ENCODE assay signal across 8 cellular contexts in genomic region chr5:139637438-139638089, GRCh38. TPM values are rescaled to one million over a fixed set of nuclear protein-coding genes. Genes with fewer than 3 reads are reported as not detected.
DNase-seq lines count a peak whose midpoint lies in the region; ATAC-seq and TF ChIP-seq lines count a peak whose summit lies in the region.
"Had no signal": no experiment of that assay in that cellular context is flagged by ENCODE, and none has a peak within 500 bp of the region (broad histone marks: within the 10 kb centered on the region; RNA-seq: fewer than 3 reads in every experiment).

No MANE protein-coding gene starts in this region.

- H3K4me3 ChIP-seq in GM12864 (ENCODE audit: low read depth, low read length) = peak overlapping the region; percentile 47
- H3K4me3 ChIP-seq in suprapubic skin = peak overlapping the region; percentile 49

- no CpG with 5 or more reads among the region's 62 CpGs for WGBS in suprapubic skin

- peaks cover 48% of the 10 kb centered on the region for H3K4me1 ChIP-seq in suprapubic skin

- DNase-seq in GM12864 (ENCODE audit: low read depth) (no peak), NCI-H345 (lab: John Stamatoyannopoulos, UW) (peak; percentile 86), erythroblast (lab: John Stamatoyannopoulos, UW) (peak; percentile 94 to 95), midbrain (lab: John Stamatoyannopoulos, UW) (peak; percentile 86), suprapubic skin (ENCODE audit: low spot score in 2 of 2) (peak; percentile 92 to 94)
- peak; percentile 77 for DNase-seq in activated CD8-positive, alpha-beta memory T cell treated with anti-CD3 and anti-CD28 coated beads, Interleukin-2, amount 50 U/mL, for 48 hours

- H3K27me3 ChIP-seq in suprapubic skin = no peaks in the 10 kb centered on the region

- H3K27ac ChIP-seq in suprapubic skin = peak overlapping the region; percentile 90
- H3K27ac ChIP-seq: neutrophil had no signal

- ATAC-seq in HG02798 (IDR thresholded peaks at IDR 0.05; ENCODE audit: poor library complexity, unreplicated experiment) = peak; percentile 32

- TF ChIP-seq POLR2A in erythroblast (IDR thresholded peaks at IDR 0.05; ENCODE audit: low read length) = peak; percentile 49
- no peak for TF ChIP-seq POLR2A in suprapubic skin (IDR thresholded peaks at IDR 0.05)

- TF ChIP-seq EP300 in suprapubic skin (IDR thresholded peaks at IDR 0.05) = no peak

- no peaks in the 10 kb centered on the region for H3K36me3 ChIP-seq in suprapubic skin

- no peaks in the 10 kb centered on the region for H3K9me3 ChIP-seq in suprapubic skin
- H3K9me3 ChIP-seq: neutrophil had no signal

- TF ChIP-seq CTCF in GM12864 (IDR thresholded peaks at IDR 0.05; ENCODE audit: low read depth, low read length, missing control alignments) = no peak
- TF ChIP-seq CTCF in suprapubic skin (IDR thresholded peaks at IDR 0.05) = no peak

RNA-seq across cellular contexts. Expression of gene CXXC5, which starts 10.6 kb away (rescaled TPM):
- 10 to 100 TPM; 21.8 to 40.6 (median 30.1) TPM for total RNA-seq in suprapubic skin
